Comparison of ENCODE assay signal across 1 cellular context in genomic region chr19:41540041-41540695, GRCh38.
A peak's percentile ranks its signal among the peaks of the same experiment; 100 is the strongest.
TF ChIP-seq lines count a peak whose summit lies in the region.

No MANE protein-coding gene starts in this region.

TF ChIP-seq in GM12878, 131 proteins besides CTCF, POLR2A, EP300 and RAD21:
- TF ChIP-seq RELB (IDR thresholded peaks at IDR 0.05; ENCODE audit: low read depth) (no peak), RUNX3 (IDR thresholded peaks at IDR 0.05; ENCODE audit: low read length) (peak; percentile 42; the same call in 1 of the 2 replicates), IKZF2 (IDR thresholded peaks at IDR 0.05) (0 out of 4 replicates have a peak, but pooled peaks of 1 of the 2 experiments have one; percentile 8), NBN (IDR thresholded peaks at IDR 0.05) (no peak)
